In the genomic region with DNA sequence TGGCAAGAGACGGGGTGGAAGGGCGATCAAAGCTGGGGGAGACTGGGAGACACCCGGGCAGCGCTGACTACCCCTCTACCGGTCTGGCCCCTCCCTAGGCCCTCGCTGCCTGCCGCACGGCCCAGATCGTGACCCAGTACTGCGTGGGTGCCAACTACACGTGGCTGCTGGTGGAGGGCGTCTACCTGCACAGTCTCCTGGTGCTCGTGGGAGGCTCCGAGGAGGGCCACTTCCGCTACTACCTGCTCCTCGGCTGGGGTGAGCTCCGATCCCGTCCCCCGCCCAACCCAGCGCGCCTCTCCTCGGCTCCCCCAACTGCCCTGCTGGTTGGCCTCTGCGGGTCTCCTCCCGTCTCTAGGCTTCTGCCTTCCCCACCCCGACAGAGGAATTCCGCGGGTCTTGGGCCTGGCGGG, we compare ENCODE assay signal across 8 cellular contexts. TPM values are rescaled to one million over a fixed set of nuclear protein-coding genes. Genes with fewer than 3 reads are reported as not detected.
A peak's percentile ranks its signal among the peaks of the same experiment; 100 is the strongest.
DNase-seq lines count a peak whose midpoint lies in the region; ATAC-seq and TF ChIP-seq lines count a peak whose summit lies in the region.

No MANE protein-coding gene starts in this region.

- in situ Hi-C loops in brain microvascular endothelial cell (cut with HindIII; ENCODE audit: low pct_ligation_motif_present, low sequenced_read_pairs), result no loop called here

- H3K4me1 ChIP-seq in RWPE2 (ENCODE audit: insufficient read depth, poor library complexity, severe bottlenecking) (no peaks in the 10 kb centered on the region), mucosa of descending colon (ENCODE audit: low read depth) (peaks cover 21% of the 10 kb centered on the region), upper lobe of right lung (peaks cover 28% of the 10 kb centered on the region)

- DNase-seq in GM12865 (ENCODE audit: low read depth) (peak; percentile 36), RWPE2 (ENCODE audit: low spot score) (no peak), brain microvascular endothelial cell (no peak), mucosa of descending colon (peak; percentile 50 to 75 (median 75)), upper lobe of right lung (peak; percentile 78), mesenteric fat pad (ENCODE audit: low spot score) (no peak), cortex of kidney (lab: John Stamatoyannopoulos, UW) (no peak), NCI-H1417 (lab: John Stamatoyannopoulos, UW) (no peak)

- H3K4me3 ChIP-seq in GM12865 (ENCODE audit: low read depth, low read length), result peak overlapping the region; percentile 46
- H3K4me3 ChIP-seq in RWPE2 (ENCODE audit: severe bottlenecking), result peak overlapping the region; percentile 33
- H3K4me3 ChIP-seq in brain microvascular endothelial cell (ENCODE audit: low read depth, low read length), result peak overlapping the region; percentile 22
- H3K4me3 ChIP-seq in mucosa of descending colon, result no peak overlapping the region
- peak overlapping the region; percentile 47 for H3K4me3 ChIP-seq in upper lobe of right lung

- H3K27me3 ChIP-seq in RWPE2 (ENCODE audit: insufficient read depth, poor library complexity, severe bottlenecking), result no peaks in the 10 kb centered on the region
- no peaks in the 10 kb centered on the region for H3K27me3 ChIP-seq in brain microvascular endothelial cell (replicated peaks)
- H3K27me3 ChIP-seq in upper lobe of right lung, result peaks cover 33% of the 10 kb centered on the region

- H3K9me3 ChIP-seq in RWPE2 (ENCODE audit: severe bottlenecking) (no peaks in the 10 kb centered on the region), mucosa of descending colon (no peaks in the 10 kb centered on the region), upper lobe of right lung (no peaks in the 10 kb centered on the region)

- no peaks in the 10 kb centered on the region for H3K36me3 ChIP-seq in RWPE2 (ENCODE audit: low read depth)
- H3K36me3 ChIP-seq in brain microvascular endothelial cell (replicated peaks), result no peaks in the 10 kb centered on the region
- H3K36me3 ChIP-seq in mucosa of descending colon (ENCODE audit: low read depth), result no peaks in the 10 kb centered on the region
- no peaks in the 10 kb centered on the region for H3K36me3 ChIP-seq in upper lobe of right lung

- H3K27ac ChIP-seq in RWPE2 (ENCODE audit: poor library complexity, severe bottlenecking), result no peak overlapping the region
- no peak overlapping the region for H3K27ac ChIP-seq in brain microvascular endothelial cell
- H3K27ac ChIP-seq in upper lobe of right lung, result no peak overlapping the region

- intact Hi-C loops in mucosa of descending colon (cut with DNase I, micrococcal nuclease), result no loop called here
- intact Hi-C loops in upper lobe of right lung (cut with DNase I), result no loop called here

- TF ChIP-seq CTCF in GM12865 (IDR thresholded peaks at IDR 0.05; ENCODE audit: insufficient read depth, low read depth, low read length, missing control alignments) (no peak), RWPE2 (IDR thresholded peaks at IDR 0.05; ENCODE audit: poor library complexity, severe bottlenecking) (no peak), brain microvascular endothelial cell (IDR thresholded peaks at IDR 0.05; ENCODE audit: low read depth, low read length, missing control alignments) (no peak), mucosa of descending colon (IDR thresholded peaks at IDR 0.05) (no peak), upper lobe of right lung (IDR thresholded peaks at IDR 0.05) (no peak)

- peak; percentile 14 for ATAC-seq in RWPE2 (ENCODE audit: low read depth)
- ATAC-seq in mucosa of descending colon, result peak; percentile 41
- ATAC-seq in upper lobe of right lung, result peak; percentile 15

RNA-seq across cellular contexts. Expression of gene GIPR, which starts 8.8 kb away (rescaled TPM):
- total RNA-seq in mucosa of descending colon (10 to 100 TPM in 2 of 3 donors, 1 to 10 TPM in 1; 6.8 to 19.4 (median 14.2) TPM), upper lobe of right lung (4.8 TPM), mesenteric fat pad (7.1 TPM)

RNA-seq across cellular contexts. Expression of gene SNRPD2, which starts 14.9 kb away (rescaled TPM):
- total RNA-seq in mucosa of descending colon, result 100 to 1,000 TPM; 201 to 270 (median 230) TPM
- total RNA-seq in upper lobe of right lung, result 188 TPM
- total RNA-seq in mesenteric fat pad, result 239 TPM

RNA-seq across cellular contexts. Expression of gene QPCTL, which starts 15.6 kb away (rescaled TPM):
- total RNA-seq in mucosa of descending colon (1 to 10 TPM; 8.2 to 8.9 (median 8.3) TPM), upper lobe of right lung (7.0 TPM), mesenteric fat pad (7.7 TPM)

RNA-seq across cellular contexts. Expression of gene EML2, which starts 37.7 kb away (rescaled TPM):
- total RNA-seq in mucosa of descending colon, result 100 to 1,000 TPM in 1 of 3 donors, 10 to 100 TPM in 2; 59.9 to 119 (median 79.1) TPM
- total RNA-seq in upper lobe of right lung, result 54.4 TPM
- 33.6 TPM for total RNA-seq in mesenteric fat pad

RNA-seq across cellular contexts. Expression of gene FBXO46, which starts 53.8 kb away (rescaled TPM):
- total RNA-seq in mucosa of descending colon (10 to 100 TPM; 30.1 to 34.0 (median 32.3) TPM), upper lobe of right lung (16.5 TPM), mesenteric fat pad (12.8 TPM)

Comparison
In these comparisons a context has a peak if more than half of its experiments do, and no peak if none do; other contexts are left out.
1. DNase-seq: peak in GM12865 (single experiment), mucosa of descending colon (3 of 3) and upper lobe of right lung (single experiment); none in RWPE2 (single experiment), brain microvascular endothelial cell (single experiment), mesenteric fat pad (single experiment), cortex of kidney (single experiment) and NCI-H1417 (0 of 3).
2. Peak in every context shown above with its lines, with median percentiles within 50 percentile points of each other: ATAC-seq.